In the genomic region with DNA sequence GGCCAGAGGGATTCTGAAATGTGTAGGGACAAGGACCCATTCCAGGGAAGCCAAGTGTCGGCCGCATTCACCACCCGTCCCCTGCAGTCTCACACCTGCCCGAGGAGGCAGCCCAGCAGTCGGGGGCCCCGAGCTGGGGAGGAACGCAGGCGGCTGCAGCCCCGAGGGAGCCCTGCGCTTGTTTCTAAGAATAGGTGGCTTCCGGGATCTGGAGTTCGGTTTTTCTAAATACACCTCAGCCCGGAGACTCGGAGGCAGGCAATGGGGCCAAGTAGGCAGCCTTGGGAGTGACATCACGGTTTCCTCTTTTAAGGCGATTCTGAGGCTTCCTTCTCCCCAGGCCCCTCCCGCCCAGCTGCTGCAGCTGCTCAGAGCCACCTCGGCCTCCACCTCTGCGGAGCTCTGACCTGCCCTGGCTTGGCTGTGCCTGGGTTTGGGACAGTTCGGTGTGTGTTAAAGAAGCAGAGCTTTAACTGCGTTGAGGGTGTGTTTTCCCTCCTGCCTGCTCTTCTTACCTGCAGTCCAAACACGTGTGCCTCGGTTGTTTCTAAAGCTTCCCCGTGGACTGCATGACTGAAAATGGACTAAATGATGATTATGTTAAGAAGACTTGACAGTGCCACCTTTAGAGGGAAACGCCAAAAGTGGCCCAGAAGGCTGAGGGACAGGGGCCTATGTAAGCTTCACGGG, we compare ENCODE assay signal across 7 cellular contexts.
A peak's percentile ranks its signal among the peaks of the same experiment; 100 is the strongest.
DNase-seq lines count a peak whose midpoint lies in the region; ATAC-seq and TF ChIP-seq lines count a peak whose summit lies in the region.

No MANE protein-coding gene starts in this region.

- WGBS in adrenal gland, 4 donors, result 23 to 31% (median 28%) methylated on average over 12 to 26 of the region's 26 CpGs
- WGBS in mesenchymal stem cell, result 33% methylated on average over 24 of the region's 26 CpGs

- peaks cover 11% of the 10 kb centered on the region for H3K79me1 ChIP-seq in mesenchymal stem cell (replicated peaks; ENCODE audit: low read length, poor library complexity, severe bottlenecking)

- H3K9me3 ChIP-seq in adrenal gland (replicated peaks in 1 of 3), result no peaks in the 10 kb centered on the region
- H3K9me3 ChIP-seq in mesenchymal stem cell (ENCODE audit: control insufficient read depth, low read length), result no peaks in the 10 kb centered on the region

- H3K4me3 ChIP-seq in adrenal gland (peak overlapping the region in 1 of 4 donors; percentile 36), mesenchymal stem cell (ENCODE audit: insufficient read depth in 1 of 2, low read depth in 1 of 2, low read length in 2 of 2) (no peak overlapping the region)

- H2BK5ac ChIP-seq in mesenchymal stem cell (ENCODE audit: low read depth, low read length, poor library complexity, severe bottlenecking), result peak overlapping the region; percentile 31

- ATAC-seq in GM19328 (IDR thresholded peaks at IDR 0.05; ENCODE audit: unreplicated experiment), result peak; percentile 57
- ATAC-seq in HG03060 (IDR thresholded peaks at IDR 0.05; ENCODE audit: low read depth, unreplicated experiment), result peak; percentile 76

- H3K9ac ChIP-seq in mesenchymal stem cell (ENCODE audit: low read length), result peak overlapping the region; percentile 56

- H3K4me2 ChIP-seq in mesenchymal stem cell (ENCODE audit: low read length, poor library complexity, severe bottlenecking), result peak overlapping the region; percentile 53

- H3K18ac ChIP-seq in mesenchymal stem cell (ENCODE audit: low read depth in 1 of 2, low read length in 2 of 2), result peak overlapping the region; percentile 93 to 95

- peak in 5 of 7 donors; percentile 46 to 73 (median 50) for DNase-seq in adrenal gland
- peak; percentile 91 for DNase-seq in mesenchymal stem cell
- DNase-seq in NCI-H1417 (lab: John Stamatoyannopoulos, UW), result no peak
- no peak for DNase-seq in NCI-H526 treated with DMSO at 0.1 percent for 48 hours (lab: John Stamatoyannopoulos, UW)
- DNase-seq in central memory CD4-positive, alpha-beta T cell, result no peak

- peak overlapping the region in 3 of 5 donors; percentile 43 to 86 (median 48) for H3K27ac ChIP-seq in adrenal gland
- peak overlapping the region; percentile 94 for H3K27ac ChIP-seq in mesenchymal stem cell (ENCODE audit: low read length, poor library complexity, severe bottlenecking)

- TF ChIP-seq POLR2A in adrenal gland (IDR thresholded peaks at IDR 0.05), result no peak

- H4K8ac ChIP-seq in mesenchymal stem cell (ENCODE audit: low read length), result peak overlapping the region; percentile 99

- H2BK12ac ChIP-seq in mesenchymal stem cell (ENCODE audit: low read length in 2 of 2), result peak overlapping the region; percentile 22 to 95

- intact Hi-C loops in adrenal gland (cut with DNase I), result no loop called here

- peak overlapping the region; percentile 7 for H2AK5ac ChIP-seq in mesenchymal stem cell (ENCODE audit: low read length, severe bottlenecking)

- peak overlapping the region; percentile 96 for H2BK120ac ChIP-seq in mesenchymal stem cell (ENCODE audit: low read depth, low read length)

- H3K23ac ChIP-seq in mesenchymal stem cell (ENCODE audit: low read length in 2 of 2), result peak overlapping the region in 1 of 2 experiments; percentile 62

- TF ChIP-seq CTCF in adrenal gland (IDR thresholded peaks at IDR 0.05), result no peak

- H2BK15ac ChIP-seq in mesenchymal stem cell (ENCODE audit: low read depth, poor library complexity, severe bottlenecking), result peak overlapping the region; percentile 60

- peaks cover 0 to 18% of the 10 kb centered on the region in 2 donors for H3K4me1 ChIP-seq in adrenal gland (replicated peaks in 1 of 2)
- peaks cover 27% of the 10 kb centered on the region for H3K4me1 ChIP-seq in mesenchymal stem cell (ENCODE audit: control insufficient read depth, insufficient read depth, low read depth, low read length)

- H3K36me3 ChIP-seq in adrenal gland (replicated peaks in 1 of 2) (no peaks in the 10 kb centered on the region), mesenchymal stem cell (ENCODE audit: control insufficient read depth in 1 of 2, insufficient read depth in 2 of 2, low read depth in 1 of 2, low read length in 2 of 2) (peaks cover 0 to 35% of the 10 kb centered on the region in 2 experiments)

- H4K91ac ChIP-seq in mesenchymal stem cell (ENCODE audit: low read length), result peak overlapping the region; percentile 99

- H3K14ac ChIP-seq in mesenchymal stem cell (ENCODE audit: low read length in 2 of 2), result no peak overlapping the region

- no peak overlapping the region for H2AFZ ChIP-seq in mesenchymal stem cell (ENCODE audit: low read depth, low read length)

- peak overlapping the region; percentile 96 to 97 for H3K4ac ChIP-seq in mesenchymal stem cell (ENCODE audit: low read depth in 1 of 2, low read length in 2 of 2)

- H3K27me3 ChIP-seq in adrenal gland (no peaks in the 10 kb centered on the region), mesenchymal stem cell (ENCODE audit: control insufficient read depth in 1 of 2, insufficient read depth in 1 of 2, low read length in 2 of 2) (no peaks in the 10 kb centered on the region)

Comparison
In these comparisons a context has a peak if more than half of its experiments do, and no peak if none do; other contexts are left out.
1. DNase-seq: peak in adrenal gland (5 of 7) and mesenchymal stem cell (single experiment); none in NCI-H1417 (0 of 3), NCI-H526 treated with DMSO at 0.1 percent for 48 hours (single experiment) and central memory CD4-positive, alpha-beta T cell (single experiment).